Comparison of ENCODE assay signal across 24 cellular contexts in genomic region chr1:15103211-15103610, GRCh38. TPM values are rescaled to one million over a fixed set of nuclear protein-coding genes. Genes with fewer than 3 reads are reported as not detected.
DNase-seq lines count a peak whose midpoint lies in the region; ATAC-seq, FAIRE-seq and TF ChIP-seq lines count a peak whose summit lies in the region.
"Had no signal": no experiment of that assay in that cellular context is flagged by ENCODE, and none has a peak within 500 bp of the region (broad histone marks: within the 10 kb centered on the region; RNA-seq: fewer than 3 reads in every experiment).

No MANE protein-coding gene starts in this region.

- H3K4me2 ChIP-seq in GM12878 (ENCODE audit: control insufficient read depth, insufficient read depth) (no peak overlapping the region), neuronal stem cell (ENCODE audit: insufficient read depth, low read length, poor library complexity, severe bottlenecking) (no peak overlapping the region)
- H3K4me2 ChIP-seq: BLaER1 had no signal

- H2AFZ ChIP-seq in GM12878 (ENCODE audit: control insufficient read depth, low read depth, low read length): no peak overlapping the region
- H2AFZ ChIP-seq in neuronal stem cell (ENCODE audit: low read length): no peak overlapping the region

- H2BK5ac ChIP-seq in neuronal stem cell (ENCODE audit: low read length): no peak overlapping the region

- no peak overlapping the region for H2AK5ac ChIP-seq in neuronal stem cell (ENCODE audit: low read depth, low read length)

- peak overlapping the region; percentile 43 for H3K4ac ChIP-seq in neuronal stem cell (ENCODE audit: low read length)

- no peak for TF ChIP-seq POLR2A in GM12891 (IDR thresholded peaks at IDR 0.05; ENCODE audit: low read depth, low read length)
- no peak for TF ChIP-seq POLR2A in GM12878 (IDR thresholded peaks at IDR 0.05; ENCODE audit: low read depth, low read length)

- no peak overlapping the region for H4K91ac ChIP-seq in neuronal stem cell (ENCODE audit: low read depth, low read length, poor library complexity)

- no peak overlapping the region for H2BK15ac ChIP-seq in neuronal stem cell (ENCODE audit: low read length)

- no peak overlapping the region for H4K8ac ChIP-seq in neuronal stem cell (ENCODE audit: low read depth, low read length)

- TF ChIP-seq EP300 in GM12878 (IDR thresholded peaks at IDR 0.05; ENCODE audit: borderline replicate concordance in 1 of 2, control insufficient read depth in 1 of 2, low read depth in 2 of 2, low read length in 2 of 2): no peak

- H3K27ac ChIP-seq in GM12878 (ENCODE audit: control insufficient read depth, insufficient read depth): no peak overlapping the region
- no peak overlapping the region for H3K27ac ChIP-seq in neuronal stem cell (replicated peaks; ENCODE audit: low read length)
- H3K27ac ChIP-seq: BLaER1 had no signal

- in situ Hi-C loops in GM12878 (cut with MboI): no loop called here

- no peak overlapping the region for H3K9ac ChIP-seq in GM12878 (ENCODE audit: control insufficient read depth, insufficient read depth, low read length)
- H3K9ac ChIP-seq in neuronal stem cell (ENCODE audit: low read depth, low read length, poor library complexity): no peak overlapping the region
- H3K9ac ChIP-seq: BLaER1 had no signal

- H3K27me3 ChIP-seq in GM12878 (replicated peaks in 1 of 2; ENCODE audit: control insufficient read depth in 2 of 2, insufficient read depth in 2 of 2, low read length in 1 of 2) (peaks cover 2% of the 10 kb centered on the region in 2 experiments; a peak in 2 of 4 replicates), neuronal stem cell (ENCODE audit: control insufficient read depth in 3 of 3, insufficient read depth in 3 of 3, low read depth in 1 of 3, low read length in 3 of 3) (peaks cover 0 to 3% (median 0%) of the 10 kb centered on the region in 3 experiments)
- H3K27me3 ChIP-seq: BE2C, BLaER1 had no signal

- no peaks in the 10 kb centered on the region for H3K79me2 ChIP-seq in GM12878 (ENCODE audit: control insufficient read depth, insufficient read depth, low read length)

- no peaks in the 10 kb centered on the region for H3K36me3 ChIP-seq in GM12878 (ENCODE audit: control insufficient read depth in 2 of 2, insufficient read depth in 2 of 2, low read length in 1 of 2)
- H3K36me3 ChIP-seq in neuronal stem cell (replicated peaks in 1 of 2; ENCODE audit: control insufficient read depth in 2 of 2, insufficient read depth in 2 of 2, low read length in 2 of 2): peaks cover 0 to 3% of the 10 kb centered on the region in 2 donors
- H3K36me3 ChIP-seq: BE2C, BLaER1 had no signal

- CTCF ChIA-PET in GM12878 (lab: Yijun Ruan, JAX): interaction anchor here (0.6 kb wide), 1 partner anchor 358 kb away, joined by 3 read pairs; no protein-coding TSS in a partner anchor

- 51% methylated on average over 17 of the region's 17 CpGs for WGBS in GM12878 (ENCODE audit: insufficient coverage, insufficient replicate concordance, low lambda C conversion rate, missing lambda C conversion rate)
- no CpG with 5 or more reads among the region's 17 CpGs for WGBS in neuronal stem cell (ENCODE audit: extremely low coverage in 2 of 2, insufficient read length in 2 of 2, insufficient replicate concordance in 1 of 2), 2 donors

- SMC1A ChIA-PET in GM12878 (lab: Charles Lee; ENCODE audit: uncharacterized antibody, unreplicated experiment): no interaction called here

- FAIRE-seq in GM12891 (lab: Jason Lieb, UNC) (no peak), GM12878 (lab: Jason Lieb, UNC) (no peak)
- FAIRE-seq: A204.1, G401.6, GM19239 had no signal

- BruUV-seq in GM12878 (replicated peaks; lab: Mats Ljungman, UMichigan): no TSS peak

- intact Hi-C loops in GM12878 (cut with micrococcal nuclease; ENCODE audit: unreplicated experiment): loop anchor here (5.0 to 10.0 kb wide), 2 partner anchors 178 to 326 kb away; no protein-coding TSS in a partner anchor

- no peak overlapping the region for H3K14ac ChIP-seq in neuronal stem cell (ENCODE audit: low read length)

- ATAC-seq in GM12878: no peak
- ATAC-seq in HG03095 (IDR thresholded peaks at IDR 0.05; ENCODE audit: unreplicated experiment): no peak

- TF ChIP-seq CTCF in GM12878 (IDR thresholded peaks at IDR 0.05 in 2 of 3, conservative IDR thresholded peaks at IDR 0.05 in 1 of 3; ENCODE audit: control insufficient read depth in 2 of 3, extremely low read depth in 1 of 3, insufficient read depth in 1 of 3, low read depth in 3 of 3, low read length in 3 of 3): no peak

- no peaks in the 10 kb centered on the region for H4K20me1 ChIP-seq in GM12878 (ENCODE audit: control insufficient read depth, insufficient read depth)
- H4K20me1 ChIP-seq: BLaER1 had no signal

- H3K9me3 ChIP-seq in GM12878 (replicated peaks; ENCODE audit: control insufficient read depth, insufficient read depth, low read length): no peaks in the 10 kb centered on the region; the same call in 2 of the 3 replicates
- peaks cover 0 to 8% of the 10 kb centered on the region in 2 donors for H3K9me3 ChIP-seq in neuronal stem cell (replicated peaks in 1 of 2; ENCODE audit: control insufficient read depth in 2 of 2, insufficient read depth in 1 of 2, low read depth in 1 of 2, low read length in 2 of 2)
- H3K9me3 ChIP-seq: BE2C had no signal

- H3K4me1 ChIP-seq in GM12878 (ENCODE audit: control insufficient read depth, insufficient read depth, low read length): no peaks in the 10 kb centered on the region; the same call in 1 of the 2 replicates
- H3K4me1 ChIP-seq in neuronal stem cell (ENCODE audit: control insufficient read depth in 2 of 2, insufficient read depth in 1 of 2, low read depth in 1 of 2, low read length in 2 of 2): peaks cover 0 to 22% of the 10 kb centered on the region in 2 donors
- H3K4me1 ChIP-seq: BE2C had no signal

- no peak overlapping the region for H2BK120ac ChIP-seq in neuronal stem cell (ENCODE audit: low read depth, low read length)

- POLR2A ChIA-PET in GM12878 (lab: Charles Lee): no interaction called here

- DNase-seq in GM12891 (ENCODE audit: insufficient read length, low spot score) (no peak), NCI-H526 (lab: John Stamatoyannopoulos, UW) (peak; percentile 31 to 46), GM12878 (ENCODE audit: low read depth, low spot score) (no peak), neuronal stem cell (ENCODE audit: low spot score) (no peak), NCI-H1436 (lab: John Stamatoyannopoulos, UW) (no peak), RKO (ENCODE audit: low spot score) (no peak)
- DNase-seq in stimulated activated CD4-positive, alpha-beta T cell treated with anti-CD3 and anti-CD28 coated beads, Interleukin-2, amount 100 ng/mL, for 24 hours: no peak
- DNase-seq: 8988T; ACHN; BE2C; CD4-positive, alpha-beta memory T cell; CD4-positive, CD25-positive, alpha-beta regulatory T cell; COR-L47; DMS 273 treated with DMSO at 0.1 percent for 48 hours; DMS153; DMS53; DMS79; GF-D8 had no signal

- H3K18ac ChIP-seq in neuronal stem cell (ENCODE audit: low read length): peak overlapping the region; percentile 18

- no peak overlapping the region for H2BK12ac ChIP-seq in neuronal stem cell (ENCODE audit: low read length)

- no peak overlapping the region for H3K4me3 ChIP-seq in GM12878
- no peak overlapping the region for H3K4me3 ChIP-seq in neuronal stem cell (ENCODE audit: low read length in 2 of 2)
- H3K4me3 ChIP-seq: BLaER1 had no signal

- H3K79me1 ChIP-seq in neuronal stem cell (ENCODE audit: low read depth, low read length): no peaks in the 10 kb centered on the region

- H3K23ac ChIP-seq in neuronal stem cell (ENCODE audit: low read depth, low read length, poor library complexity): no peak overlapping the region

- RAD21 ChIA-PET in GM12878 (lab: Charles Lee; ENCODE audit: unreplicated experiment): no interaction called here

- no peak for TF ChIP-seq RAD21 in GM12878 (IDR thresholded peaks at IDR 0.05; ENCODE audit: insufficient read depth, low read depth, low read length)

TF ChIP-seq in GM12891, 5 proteins besides CTCF, POLR2A, EP300 and RAD21:
- TF ChIP-seq POU2F2 (IDR thresholded peaks at IDR 0.05; ENCODE audit: low read depth, low read length) (peak; percentile 61; the same call in 1 of the 2 replicates), SPI1 (IDR thresholded peaks at IDR 0.05; ENCODE audit: low read depth, low read length) (no peak)

TF ChIP-seq in GM12878, 131 proteins besides CTCF, POLR2A, EP300 and RAD21 (continues in another document):
- TF ChIP-seq POU2F2 (IDR thresholded peaks at IDR 0.05; ENCODE audit: borderline replicate concordance, low read depth, low read length) (peak; percentile 65; the same call in 1 of the 3 replicates), MTA3 (IDR thresholded peaks at IDR 0.05; ENCODE audit: borderline replicate concordance, low read length) (no peak), IRF5 (IDR thresholded peaks at IDR 0.05; ENCODE audit: borderline replicate concordance) (no peak), ZNF207 (IDR thresholded peaks at IDR 0.05; ENCODE audit: borderline replicate concordance) (no peak)

RNA-seq across cellular contexts. Expression of gene TMEM51, which starts 50.3 kb away (rescaled TPM):
- 1.3 TPM for polyA plus RNA-seq in GM12891 (2012; ENCODE audit: low read depth, missing spikeins)
- 5.5 and 5.8 TPM in 2 replicates for total RNA-seq in GM12878 (2013; cell fraction: nucleolus; rRNA removed)
- total RNA-seq in GM12878 (2014; rRNA removed) (3.0 and 3.2 TPM in 2 replicates), GM12878 (2014; rRNA removed; fragmentation: Illumina TruSeq; extraction: Trizol) (1.7 and 2.0 TPM in 2 replicates), GM12878 (2021) (4.2 TPM in 2 replicates)
- polyA plus RNA-seq in GM12878 (2011; ENCODE audit: low read depth): 1.9 TPM
- polyA plus RNA-seq in GM12878 (2011; rRNA removed) (2.1 and 3.2 TPM in 2 replicates), GM12878 (2014; fragmentation: Illumina TruSeq; extraction: Trizol) (1.7 and 3.2 TPM in 2 replicates), GM12878 (2014; fragmentation: Nextera tagmentation; extraction: Ambion mirVana) (under 1 TPM; 0.55 to 0.93 TPM), GM12878 (2014; rRNA removed) (3.9 and 4.8 TPM in 2 replicates), GM12878 (2016; fragmentation: Nextera tagmentation; extraction: Ambion mirVana) (1 to 10 TPM; 2.2 to 3.6 TPM)
- polyA plus RNA-seq in GM12878 (2011; cell fraction: cytosol; rRNA removed): 3.2 TPM in 2 replicates
- 2.3 and 2.7 TPM in 2 replicates for polyA plus RNA-seq in GM12878 (2011; cell fraction: nucleus; rRNA removed)
- polyA plus RNA-seq in GM12878 (2012): 2.9 and 4.9 TPM in 2 replicates
- 1.5 and 2.5 TPM in 2 replicates for polyA minus RNA-seq in GM12878 (2011; rRNA and poly(A)+ RNA removed)
- 0.67 and 0.94 TPM in 2 replicates for polyA minus RNA-seq in GM12878 (2011; cell fraction: cytosol; rRNA and poly(A)+ RNA removed)
- 0.67 and 1.1 TPM in 2 replicates for polyA minus RNA-seq in GM12878 (2011; cell fraction: nucleus; rRNA and poly(A)+ RNA removed)
- 9.6 TPM for polyA plus RNA-seq in neuronal stem cell (2013, experiment 1 of 2)
- polyA plus RNA-seq in neuronal stem cell (2013, experiment 2 of 2): 9.7 TPM
- total RNA-seq: CD4-positive, CD25-positive, alpha-beta regulatory T cell had no signal
- polyA plus RNA-seq: CD4-positive, alpha-beta memory T cell; CD4-positive, CD25-positive, alpha-beta regulatory T cell; CD8-positive, alpha-beta memory T cell had no signal

Comparison
In these comparisons a context has a peak if more than half of its experiments do, and no peak if none do; other contexts are left out.
1. DNase-seq: peak in NCI-H526 (2 of 2); none in GM12891 (single experiment), GM12878 (single experiment), neuronal stem cell (single experiment), NCI-H1436 (single experiment), RKO (single experiment) and stimulated activated CD4-positive, alpha-beta T cell treated with anti-CD3 and anti-CD28 coated beads, Interleukin-2, amount 100 ng/mL, for 24 hours (0 of 2).